In genomic region chr13:67273001-67273400, GRCh38 we compare ENCODE assay signal across 1 cellular context.
TF ChIP-seq lines count a peak whose summit lies in the region.

No MANE protein-coding gene starts in this region.

TF ChIP-seq in GM23338, 12 proteins besides CTCF, POLR2A, EP300 and RAD21 (continued from another document):
- TF ChIP-seq ZNF462 (CRISPR knock-in tag; IDR thresholded peaks at IDR 0.05): no peak
- no peak for TF ChIP-seq NANOG (IDR thresholded peaks at IDR 0.05; ENCODE audit: borderline replicate concordance)
- no peak for TF ChIP-seq ZNF114 (CRISPR knock-in tag; IDR thresholded peaks at IDR 0.05)
- TF ChIP-seq REST (IDR thresholded peaks at IDR 0.05; ENCODE audit: unreplicated experiment): no peak
